ENCODE assay signal across 1 cellular context in the genomic region with DNA sequence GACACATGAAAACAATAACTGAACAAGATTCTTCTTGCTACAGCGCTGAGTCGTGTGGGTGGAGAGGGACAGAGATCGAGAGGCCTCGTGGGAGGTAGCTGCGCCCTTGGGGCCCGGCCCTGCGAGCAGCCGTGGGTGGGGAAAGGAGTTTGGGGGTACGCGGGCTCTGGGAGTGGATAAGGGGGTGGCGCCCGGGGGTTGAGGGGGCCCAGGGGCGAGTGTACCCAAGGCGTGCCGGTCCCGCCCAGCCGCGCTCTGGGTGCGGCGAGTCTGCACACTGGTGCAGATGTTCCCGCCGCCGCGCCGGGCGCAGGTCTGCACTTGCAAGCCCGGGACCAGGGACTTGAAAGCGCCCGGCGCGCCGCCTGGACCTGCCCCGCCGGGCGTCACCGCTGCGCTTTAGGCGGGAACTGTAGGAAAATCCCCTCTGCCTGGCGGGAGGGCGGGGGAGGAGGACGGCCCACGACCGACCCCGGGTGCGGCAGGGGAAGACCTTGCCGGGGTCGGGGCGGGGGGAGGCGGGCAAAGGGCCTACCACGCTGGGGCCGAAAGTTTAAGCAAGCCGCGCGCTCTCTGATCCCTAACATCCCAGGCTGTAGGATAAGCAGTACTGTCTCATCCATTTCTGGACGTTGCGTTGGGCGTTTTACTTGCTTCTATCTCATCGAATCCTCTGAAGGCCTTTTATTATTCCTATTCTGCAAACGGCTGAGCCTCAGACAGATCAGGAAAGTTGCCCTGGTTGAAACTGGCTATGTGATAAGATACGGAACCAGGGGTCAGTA.
TF ChIP-seq lines count a peak whose summit lies in the region.

No MANE protein-coding gene starts in this region.

TF ChIP-seq in neural cell, 6 proteins besides CTCF, POLR2A, EP300 and RAD21 (continued from another document):
- TF ChIP-seq, protein P1, sequence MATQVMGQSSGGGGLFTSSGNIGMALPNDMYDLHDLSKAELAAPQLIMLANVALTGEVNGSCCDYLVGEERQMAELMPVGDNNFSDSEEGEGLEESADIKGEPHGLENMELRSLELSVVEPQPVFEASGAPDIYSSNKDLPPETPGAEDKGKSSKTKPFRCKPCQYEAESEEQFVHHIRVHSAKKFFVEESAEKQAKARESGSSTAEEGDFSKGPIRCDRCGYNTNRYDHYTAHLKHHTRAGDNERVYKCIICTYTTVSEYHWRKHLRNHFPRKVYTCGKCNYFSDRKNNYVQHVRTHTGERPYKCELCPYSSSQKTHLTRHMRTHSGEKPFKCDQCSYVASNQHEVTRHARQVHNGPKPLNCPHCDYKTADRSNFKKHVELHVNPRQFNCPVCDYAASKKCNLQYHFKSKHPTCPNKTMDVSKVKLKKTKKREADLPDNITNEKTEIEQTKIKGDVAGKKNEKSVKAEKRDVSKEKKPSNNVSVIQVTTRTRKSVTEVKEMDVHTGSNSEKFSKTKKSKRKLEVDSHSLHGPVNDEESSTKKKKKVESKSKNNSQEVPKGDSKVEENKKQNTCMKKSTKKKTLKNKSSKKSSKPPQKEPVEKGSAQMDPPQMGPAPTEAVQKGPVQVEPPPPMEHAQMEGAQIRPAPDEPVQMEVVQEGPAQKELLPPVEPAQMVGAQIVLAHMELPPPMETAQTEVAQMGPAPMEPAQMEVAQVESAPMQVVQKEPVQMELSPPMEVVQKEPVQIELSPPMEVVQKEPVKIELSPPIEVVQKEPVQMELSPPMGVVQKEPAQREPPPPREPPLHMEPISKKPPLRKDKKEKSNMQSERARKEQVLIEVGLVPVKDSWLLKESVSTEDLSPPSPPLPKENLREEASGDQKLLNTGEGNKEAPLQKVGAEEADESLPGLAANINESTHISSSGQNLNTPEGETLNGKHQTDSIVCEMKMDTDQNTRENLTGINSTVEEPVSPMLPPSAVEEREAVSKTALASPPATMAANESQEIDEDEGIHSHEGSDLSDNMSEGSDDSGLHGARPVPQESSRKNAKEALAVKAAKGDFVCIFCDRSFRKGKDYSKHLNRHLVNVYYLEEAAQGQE (IDR thresholded peaks at IDR 0.05; ENCODE audit: borderline replicate concordance) = no peak
- no peak for TF ChIP-seq MXI1 (conservative IDR thresholded peaks at IDR 0.05; ENCODE audit: poor library complexity, severe bottlenecking)
- no peak for TF ChIP-seq TAF1 (IDR thresholded peaks at IDR 0.05; ENCODE audit: low read depth)
